Comparison of ENCODE assay signal across 1 cellular context in the genomic region with DNA sequence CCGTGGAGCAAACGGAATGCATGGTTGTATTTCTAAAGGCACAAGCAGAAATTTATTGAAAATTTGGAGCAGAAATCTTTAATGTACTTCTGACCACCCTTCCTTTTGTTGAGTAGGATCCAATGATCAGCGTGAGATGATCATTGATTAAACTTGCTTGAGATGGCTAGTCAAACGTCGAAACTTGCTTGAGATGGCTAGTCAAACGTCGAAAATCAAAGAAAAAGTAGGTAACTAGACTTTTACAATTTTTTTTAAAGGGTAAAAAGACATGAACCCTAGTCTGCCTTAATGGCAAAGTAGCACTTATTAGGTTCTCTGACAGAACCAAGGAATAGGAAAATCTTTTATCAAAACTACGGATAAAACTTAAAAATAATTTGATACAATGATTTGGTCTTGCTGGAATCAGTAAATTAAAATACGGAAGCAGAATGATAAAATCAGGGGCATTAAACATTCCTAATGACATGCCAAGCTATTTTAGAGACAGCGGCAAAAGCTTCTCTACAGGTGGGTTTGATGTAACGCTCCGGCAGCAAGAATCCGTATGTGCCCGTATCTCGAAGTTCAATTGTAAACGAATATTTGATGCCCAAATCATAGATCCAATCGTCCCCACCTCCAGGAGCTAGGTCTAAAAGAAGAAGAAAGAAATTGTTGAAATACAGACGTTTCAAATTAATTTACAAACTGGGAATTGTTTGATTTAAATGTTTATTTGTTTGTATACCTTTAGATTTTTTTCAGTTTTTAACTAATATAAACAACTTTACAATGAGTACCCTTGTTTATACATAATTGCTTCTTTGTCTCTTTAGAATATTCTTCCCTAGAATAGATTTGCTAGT.
TF ChIP-seq lines count a peak whose summit lies in the region.

No MANE protein-coding gene starts in this region.

TF ChIP-seq in K562, 482 proteins besides CTCF, POLR2A, EP300 and RAD21:
- TF ChIP-seq PPARD (CRISPR knock-in tag; IDR thresholded peaks at IDR 0.05), result no peak
- no peak for TF ChIP-seq LCOR (CRISPR knock-in tag; IDR thresholded peaks at IDR 0.05)
- TF ChIP-seq, protein P1, sequence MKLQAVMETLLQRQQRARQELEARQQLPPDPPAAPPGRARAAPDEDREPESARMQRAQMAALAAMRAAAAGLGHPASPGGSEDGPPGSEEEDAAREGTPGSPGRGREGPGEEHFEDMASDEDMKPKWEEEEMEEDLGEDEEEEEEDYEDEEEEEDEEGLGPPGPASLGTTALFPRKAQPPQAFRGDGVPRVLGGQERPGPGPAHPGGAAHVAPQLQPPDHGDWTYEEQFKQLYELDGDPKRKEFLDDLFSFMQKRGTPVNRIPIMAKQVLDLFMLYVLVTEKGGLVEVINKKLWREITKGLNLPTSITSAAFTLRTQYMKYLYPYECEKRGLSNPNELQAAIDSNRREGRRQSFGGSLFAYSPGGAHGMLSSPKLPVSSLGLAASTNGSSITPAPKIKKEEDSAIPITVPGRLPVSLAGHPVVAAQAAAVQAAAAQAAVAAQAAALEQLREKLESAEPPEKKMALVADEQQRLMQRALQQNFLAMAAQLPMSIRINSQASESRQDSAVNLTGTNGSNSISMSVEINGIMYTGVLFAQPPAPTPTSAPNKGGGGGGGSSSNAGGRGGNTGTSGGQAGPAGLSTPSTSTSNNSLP (IDR thresholded peaks at IDR 0.05; ENCODE audit: borderline replicate concordance, low read depth, low read length), result no peak
- no peak for TF ChIP-seq ZNF143 (CRISPR knock-in tag; IDR thresholded peaks at IDR 0.05)
- TF ChIP-seq MTA1 (IDR thresholded peaks at IDR 0.05; ENCODE audit: borderline replicate concordance), result no peak
- TF ChIP-seq, protein P2, sequence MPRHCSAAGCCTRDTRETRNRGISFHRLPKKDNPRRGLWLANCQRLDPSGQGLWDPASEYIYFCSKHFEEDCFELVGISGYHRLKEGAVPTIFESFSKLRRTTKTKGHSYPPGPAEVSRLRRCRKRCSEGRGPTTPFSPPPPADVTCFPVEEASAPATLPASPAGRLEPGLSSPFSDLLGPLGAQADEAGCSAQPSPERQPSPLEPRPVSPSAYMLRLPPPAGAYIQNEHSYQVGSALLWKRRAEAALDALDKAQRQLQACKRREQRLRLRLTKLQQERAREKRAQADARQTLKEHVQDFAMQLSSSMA (CRISPR knock-in tag; IDR thresholded peaks at IDR 0.05), result no peak
- no peak for TF ChIP-seq MED1 (CRISPR knock-in tag; IDR thresholded peaks at IDR 0.05; ENCODE audit: borderline replicate concordance)
- TF ChIP-seq XRCC4 (IDR thresholded peaks at IDR 0.05; ENCODE audit: extremely low read depth, insufficient read depth, insufficient read length), result no peak
- TF ChIP-seq ZBED1 (IDR thresholded peaks at IDR 0.05), result no peak
- TF ChIP-seq, protein P3, sequence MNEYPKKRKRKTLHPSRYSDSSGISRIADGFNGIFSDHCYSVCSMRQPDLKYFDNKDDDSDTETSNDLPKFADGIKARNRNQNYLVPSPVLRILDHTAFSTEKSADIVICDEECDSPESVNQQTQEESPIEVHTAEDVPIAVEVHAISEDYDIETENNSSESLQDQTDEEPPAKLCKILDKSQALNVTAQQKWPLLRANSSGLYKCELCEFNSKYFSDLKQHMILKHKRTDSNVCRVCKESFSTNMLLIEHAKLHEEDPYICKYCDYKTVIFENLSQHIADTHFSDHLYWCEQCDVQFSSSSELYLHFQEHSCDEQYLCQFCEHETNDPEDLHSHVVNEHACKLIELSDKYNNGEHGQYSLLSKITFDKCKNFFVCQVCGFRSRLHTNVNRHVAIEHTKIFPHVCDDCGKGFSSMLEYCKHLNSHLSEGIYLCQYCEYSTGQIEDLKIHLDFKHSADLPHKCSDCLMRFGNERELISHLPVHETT (CRISPR knock-in tag; conservative IDR thresholded peaks at IDR 0.05 in 1 of 2, IDR thresholded peaks at IDR 0.05 in 1 of 2), result no peak
- TF ChIP-seq CBX8 (IDR thresholded peaks at IDR 0.05; ENCODE audit: borderline replicate concordance, extremely low read depth, low read depth, low read length, poor library complexity, severe bottlenecking), result no peak
- TF ChIP-seq RBM22 (IDR thresholded peaks at IDR 0.05; ENCODE audit: low read depth, low read length, poor library complexity, severe bottlenecking), result no peak
- TF ChIP-seq, protein P4, sequence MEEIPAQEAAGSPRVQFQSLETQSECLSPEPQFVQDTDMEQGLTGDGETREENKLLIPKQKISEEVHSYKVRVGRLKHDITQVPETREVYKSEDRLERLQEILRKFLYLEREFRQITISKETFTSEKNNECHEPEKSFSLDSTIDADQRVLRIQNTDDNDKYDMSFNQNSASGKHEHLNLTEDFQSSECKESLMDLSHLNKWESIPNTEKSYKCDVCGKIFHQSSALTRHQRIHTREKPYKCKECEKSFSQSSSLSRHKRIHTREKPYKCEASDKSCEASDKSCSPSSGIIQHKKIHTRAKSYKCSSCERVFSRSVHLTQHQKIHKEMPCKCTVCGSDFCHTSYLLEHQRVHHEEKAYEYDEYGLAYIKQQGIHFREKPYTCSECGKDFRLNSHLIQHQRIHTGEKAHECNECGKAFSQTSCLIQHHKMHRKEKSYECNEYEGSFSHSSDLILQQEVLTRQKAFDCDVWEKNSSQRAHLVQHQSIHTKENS (CRISPR knock-in tag; IDR thresholded peaks at IDR 0.05), result no peak
TF ChIP-seq in K562: peak in this region for 0.
